In genomic region chr16:84144301-84144858, GRCh38 we compare ENCODE assay signal across 9 cellular contexts. TPM values are rescaled to one million over a fixed set of nuclear protein-coding genes. Genes with fewer than 3 reads are reported as not detected.
A peak's percentile ranks its signal among the peaks of the same experiment; 100 is the strongest.
DNase-seq lines count a peak whose midpoint lies in the region; ATAC-seq, FAIRE-seq and TF ChIP-seq lines count a peak whose summit lies in the region.
"Had no signal": no experiment of that assay in that cellular context is flagged by ENCODE, and none has a peak within 500 bp of the region (broad histone marks: within the 10 kb centered on the region; RNA-seq: fewer than 3 reads in every experiment).

No MANE protein-coding gene starts in this region.

- peak overlapping the region; percentile 95 for H3K4me3 Mint-ChIP-seq in activated CD4-positive, alpha-beta T cell treated with anti-CD3 and anti-CD28 coated beads for 36 hours
- peak overlapping the region; percentile 88 for H3K4me3 Mint-ChIP-seq in dendritic cell treated with granulocyte-macrophage colony-stimulating factor and Interleukin-4, amounts not matched to agents 40 ng/mL and 50 ng/mL, for 4 days

- H3K4me1 ChIP-seq in HUES64 (ENCODE audit: insufficient read depth, low read length) (peaks cover 4% of the 10 kb centered on the region; the same call in 1 of the 2 replicates), lung (ENCODE audit: control insufficient read depth in 2 of 2, insufficient read depth in 2 of 2, low read length in 2 of 2) (peaks cover 0 to 5% of the 10 kb centered on the region in 2 donors)

- H3K36me3 ChIP-seq in HUES64 (ENCODE audit: insufficient read depth, low read length), result peaks cover 3% of the 10 kb centered on the region; the same call in 1 of the 2 replicates
- H3K36me3 ChIP-seq in lung (ENCODE audit: control insufficient read depth in 2 of 2, insufficient read depth in 2 of 2, low read length in 2 of 2), result no peaks in the 10 kb centered on the region

- H3K27ac Mint-ChIP-seq in activated CD4-positive, alpha-beta T cell treated with anti-CD3 and anti-CD28 coated beads for 36 hours, result peak overlapping the region; percentile 72
- H3K27ac Mint-ChIP-seq in dendritic cell treated with granulocyte-macrophage colony-stimulating factor and Interleukin-4, amounts not matched to agents 40 ng/mL and 50 ng/mL, for 4 days, result peak overlapping the region; percentile 84

- peak; percentile 57 for ATAC-seq in activated CD4-positive, alpha-beta T cell treated with anti-CD3 and anti-CD28 coated beads for 36 hours
- ATAC-seq in lung (ENCODE audit: insufficient read depth, low FRiP score) (peak; percentile 31), GM18868 (IDR thresholded peaks at IDR 0.05; ENCODE audit: unreplicated experiment) (no peak)

- no peaks in the 10 kb centered on the region for H3K9me3 Mint-ChIP-seq in activated CD4-positive, alpha-beta T cell treated with anti-CD3 and anti-CD28 coated beads for 36 hours (ENCODE audit: low read depth)
- H3K9me3 Mint-ChIP-seq in dendritic cell treated with granulocyte-macrophage colony-stimulating factor and Interleukin-4, amounts not matched to agents 40 ng/mL and 50 ng/mL, for 4 days, result no peaks in the 10 kb centered on the region

- H3K4me1 Mint-ChIP-seq in activated CD4-positive, alpha-beta T cell treated with anti-CD3 and anti-CD28 coated beads for 36 hours, result peaks cover 19% of the 10 kb centered on the region
- H3K4me1 Mint-ChIP-seq in dendritic cell treated with granulocyte-macrophage colony-stimulating factor and Interleukin-4, amounts not matched to agents 40 ng/mL and 50 ng/mL, for 4 days (ENCODE audit: low read depth), result peaks cover 6% of the 10 kb centered on the region

- CTCF ChIA-PET in activated CD4-positive, alpha-beta T cell treated with anti-CD3 and anti-CD28 coated beads for 36 hours (lab: Charles Lee), result interaction anchor here (0.7 to 1.4 kb wide), 5 partner anchors 28 to 56 kb away, joined by 3 to 6 read pairs (median 4); partner anchors contain the start of gene MBTPS1

- intact Hi-C loops in activated CD4-positive, alpha-beta T cell treated with anti-CD3 and anti-CD28 coated beads for 36 hours (cut with DNase I, micrococcal nuclease), result loop anchor here (2.0 to 5.0 kb wide), 3 partner anchors 33 to 336 kb away; partner anchors contain the start of gene TAF1C (in 1 of the 2)
- intact Hi-C loops in dendritic cell treated with granulocyte-macrophage colony-stimulating factor and Interleukin-4, amounts not matched to agents 40 ng/mL and 50 ng/mL, for 4 days (cut with micrococcal nuclease), result loop anchor here (2.0 kb wide), 2 partner anchors 28 to 42 kb away; partner anchors contain the start of genes MBTPS1 and TAF1C

- no peak for TF ChIP-seq CTCF in lung (IDR thresholded peaks at IDR 0.05; ENCODE audit: control extremely low read depth, extremely low read depth)

- H3K9me3 ChIP-seq in HUES64 (ENCODE audit: insufficient read depth, low read depth, low read length) (no peaks in the 10 kb centered on the region), lung (ENCODE audit: control insufficient read depth in 2 of 2, insufficient read depth in 1 of 2, low read length in 1 of 2) (no peaks in the 10 kb centered on the region)

- H3K27ac ChIP-seq in HUES64 (ENCODE audit: low read depth, low read length) (peak overlapping the region; percentile 78; the same call in 1 of the 2 replicates), lung (ENCODE audit: low read depth in 1 of 2, low read length in 1 of 2) (peak overlapping the region; percentile 35 to 52)

- H3K36me3 Mint-ChIP-seq in activated CD4-positive, alpha-beta T cell treated with anti-CD3 and anti-CD28 coated beads for 36 hours (ENCODE audit: low read depth), result peaks cover 3% of the 10 kb centered on the region
- peaks cover 9% of the 10 kb centered on the region for H3K36me3 Mint-ChIP-seq in dendritic cell treated with granulocyte-macrophage colony-stimulating factor and Interleukin-4, amounts not matched to agents 40 ng/mL and 50 ng/mL, for 4 days (ENCODE audit: low read depth)

- H3K27me3 ChIP-seq in HUES64 (ENCODE audit: insufficient read depth, low read length), result peaks cover 18% of the 10 kb centered on the region
- H3K27me3 ChIP-seq in lung (ENCODE audit: control insufficient read depth, insufficient read depth), result no peaks in the 10 kb centered on the region

- peaks cover 4% of the 10 kb centered on the region for H3K27me3 Mint-ChIP-seq in activated CD4-positive, alpha-beta T cell treated with anti-CD3 and anti-CD28 coated beads for 36 hours
- peaks cover 22% of the 10 kb centered on the region for H3K27me3 Mint-ChIP-seq in dendritic cell treated with granulocyte-macrophage colony-stimulating factor and Interleukin-4, amounts not matched to agents 40 ng/mL and 50 ng/mL, for 4 days

- FAIRE-seq in GM12891 (lab: Jason Lieb, UNC), result no peak

- TF ChIP-seq POLR2A in GM12891 (IDR thresholded peaks at IDR 0.05; ENCODE audit: low read depth, low read length), result no peak

- under 1% methylated on average over 37 of the region's 37 CpGs for WGBS in HUES64
- WGBS in lung, 2 donors, result 1% methylated on average over 36 to 37 of the region's 37 CpGs

- DNase-seq in GM12891 (ENCODE audit: insufficient read length, low spot score), result peak; percentile 35
- peak; percentile 69 for DNase-seq in activated CD4-positive, alpha-beta T cell treated with anti-CD3 and anti-CD28 coated beads for 36 hours
- DNase-seq in lung (ENCODE audit: low spot score), result peak; percentile 35
- peak; percentile 14 for DNase-seq in stimulated activated CD8-positive, alpha-beta memory T cell treated with anti-CD3 and anti-CD28 coated beads, Interleukin-15, amount 100 ng/mL, for 24 hours (ENCODE audit: low read depth)
- DNase-seq in H4 (ENCODE audit: low spot score), result no peak

- POLR2A ChIA-PET in activated CD4-positive, alpha-beta T cell treated with anti-CD3 and anti-CD28 coated beads for 36 hours (lab: Charles Lee), result interaction anchor here (1.4 kb wide), 1 partner anchor 28 kb away, joined by 11 read pairs; the partner anchor contains the start of gene MBTPS1

- peak overlapping the region; percentile 68 for H3K9ac ChIP-seq in HUES64 (ENCODE audit: low read depth, low read length)

- peak overlapping the region; percentile 92 for H3K4me3 ChIP-seq in HUES64 (ENCODE audit: low read length)
- H3K4me3 ChIP-seq in lung, result peak overlapping the region; percentile 66

TF ChIP-seq in GM12891, 5 proteins besides CTCF, POLR2A, EP300 and RAD21:
- TF ChIP-seq PAX5 (IDR thresholded peaks at IDR 0.05; ENCODE audit: insufficient read depth, low read length, severe bottlenecking) (no peak), SPI1 (IDR thresholded peaks at IDR 0.05; ENCODE audit: low read depth, low read length) (no peak), POU2F2 (IDR thresholded peaks at IDR 0.05; ENCODE audit: low read depth, low read length) (no peak), POLR2AphosphoS5 (IDR thresholded peaks at IDR 0.05; ENCODE audit: low read depth, low read length) (no peak), TAF1 (IDR thresholded peaks at IDR 0.05; ENCODE audit: low read depth, low read length) (no peak)
TF ChIP-seq in GM12891: peak in this region for 0.

RNA-seq across cellular contexts. Expression of gene HSDL1, which starts 0.6 kb away (rescaled TPM):
- polyA plus RNA-seq in GM12891 (2012; ENCODE audit: low read depth, missing spikeins), result 3.9 TPM
- 33.3 TPM for polyA plus RNA-seq in HUES64 (2013, experiment 1 of 2)
- polyA plus RNA-seq in HUES64 (2013, experiment 2 of 2), result 39.2 TPM
- 10 to 100 TPM in 1 of 2 experiments, 1 to 10 TPM in 1; 7.4 to 11.4 TPM for total RNA-seq in activated CD4-positive, alpha-beta T cell treated with anti-CD3 and anti-CD28 coated beads for 36 hours
- total RNA-seq in lung, result 10 to 100 TPM; 17.4 to 41.3 TPM
- polyA plus RNA-seq in lung, result 10 to 100 TPM; 12.6 to 16.0 TPM
- total RNA-seq in H4 (2014; rRNA removed; shearing (Covaris generic)), result 39.7 and 44.7 TPM in 2 replicates

RNA-seq across cellular contexts. Expression of gene DNAAF1, which starts 0.7 kb away (rescaled TPM):
- polyA plus RNA-seq in GM12891 (2012; ENCODE audit: low read depth, missing spikeins), result 0.14 TPM
- polyA plus RNA-seq in HUES64 (2013, experiment 1 of 2), result not detected
- not detected for polyA plus RNA-seq in HUES64 (2013, experiment 2 of 2)
- total RNA-seq in activated CD4-positive, alpha-beta T cell treated with anti-CD3 and anti-CD28 coated beads for 36 hours, result under 1 TPM in 1 of 2 experiments, not detected in 1; 0.39 TPM
- 10 to 100 TPM; 12.5 to 38.5 TPM for total RNA-seq in lung
- 10 to 100 TPM; 11.5 to 12.3 TPM for polyA plus RNA-seq in lung
- total RNA-seq in H4 (2014; rRNA removed; shearing (Covaris generic)), result 0.29 TPM in 1 of 2 replicates, not detected in the other
- total RNA-seq: glomerular endothelial cell had no signal

RNA-seq across cellular contexts. Expression of gene MBTPS1, which starts 27.6 kb away (rescaled TPM):
- 18.9 TPM for polyA plus RNA-seq in GM12891 (2012; ENCODE audit: low read depth, missing spikeins)
- polyA plus RNA-seq in HUES64 (2013, experiment 1 of 2), result 31.9 TPM
- 33.9 TPM for polyA plus RNA-seq in HUES64 (2013, experiment 2 of 2)
- total RNA-seq in activated CD4-positive, alpha-beta T cell treated with anti-CD3 and anti-CD28 coated beads for 36 hours, result 10 to 100 TPM; 32.0 to 32.2 TPM
- 100 to 1,000 TPM in 1 of 2 donors, 10 to 100 TPM in 1; 87.7 to 130 TPM for total RNA-seq in lung
- polyA plus RNA-seq in lung, result 10 to 100 TPM; 45.5 to 48.3 TPM
- total RNA-seq in H4 (2014; rRNA removed; shearing (Covaris generic)), result 56.3 and 77.9 TPM in 2 replicates

RNA-seq across cellular contexts. Expression of gene TAF1C, which starts 42.5 kb away (rescaled TPM):
- polyA plus RNA-seq in GM12891 (2012; ENCODE audit: low read depth, missing spikeins), result 20.8 TPM
- polyA plus RNA-seq in HUES64 (2013, experiment 1 of 2), result 34.5 TPM
- 29.5 TPM for polyA plus RNA-seq in HUES64 (2013, experiment 2 of 2)
- total RNA-seq in activated CD4-positive, alpha-beta T cell treated with anti-CD3 and anti-CD28 coated beads for 36 hours, result 10 to 100 TPM; 44.4 to 45.7 TPM
- 10 to 100 TPM; 42.3 to 53.1 TPM for total RNA-seq in lung
- polyA plus RNA-seq in lung, result 10 to 100 TPM; 36.1 to 44.2 TPM
- total RNA-seq in H4 (2014; rRNA removed; shearing (Covaris generic)), result 8.1 and 18.4 TPM in 2 replicates

RNA-seq across cellular contexts. Expression of gene ADAD2, which starts 46.6 kb away (rescaled TPM):
- 0.50 TPM for polyA plus RNA-seq in GM12891 (2012; ENCODE audit: low read depth, missing spikeins)
- 0.30 TPM for polyA plus RNA-seq in HUES64 (2013, experiment 1 of 2)
- polyA plus RNA-seq in HUES64 (2013, experiment 2 of 2), result 0.38 TPM
- under 1 TPM; 0.16 to 0.18 TPM for total RNA-seq in activated CD4-positive, alpha-beta T cell treated with anti-CD3 and anti-CD28 coated beads for 36 hours
- under 1 TPM; 0.71 to 0.83 TPM for total RNA-seq in lung
- polyA plus RNA-seq in lung, result under 1 TPM; 0.06 to 0.14 TPM
- not detected in 2 replicates for total RNA-seq in H4 (2014; rRNA removed; shearing (Covaris generic))

Comparison
In these comparisons a context has a peak if more than half of its experiments do, and no peak if none do; other contexts are left out.
1. RNA of gene DNAAF1, which starts 0.7 kb away (total RNA-seq): 12.5 to 38.5 TPM in lung; 0.39 TPM in activated CD4-positive, alpha-beta T cell treated with anti-CD3 and anti-CD28 coated beads for 36 hours and 0.29 TPM in H4; every median in the first group is over 4 times any median in the second.